ENCODE assay signal across 29 cellular contexts in the genomic region with DNA sequence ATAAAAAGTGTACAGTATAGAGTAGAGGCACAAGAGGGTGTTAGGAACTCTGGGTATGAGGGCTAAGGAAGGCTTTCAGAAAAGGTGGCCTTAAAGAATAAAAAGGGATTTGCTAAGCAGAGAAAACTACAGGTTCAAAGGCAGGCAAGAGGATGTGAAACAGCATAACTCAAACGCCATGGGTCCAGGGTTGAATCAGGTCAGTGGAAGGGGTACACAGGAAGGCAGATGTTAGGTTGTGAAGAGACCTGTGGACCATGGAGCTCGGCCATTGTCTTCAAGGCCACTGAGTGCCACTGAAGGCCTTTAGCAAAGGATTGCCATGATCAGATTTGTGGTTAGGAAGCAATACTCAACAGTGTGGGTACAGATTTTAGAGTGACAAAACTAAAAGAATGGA.
A peak's percentile ranks its signal among the peaks of the same experiment; 100 is the strongest.
DNase-seq lines count a peak whose midpoint lies in the region; ATAC-seq, FAIRE-seq and TF ChIP-seq lines count a peak whose summit lies in the region.
"Had no signal": no experiment of that assay in that cellular context is flagged by ENCODE, and none has a peak within 500 bp of the region (broad histone marks: within the 10 kb centered on the region; RNA-seq: fewer than 3 reads in every experiment).

No MANE protein-coding gene starts in this region.

- 53 to 56% methylated on average over 2 of the region's 2 CpGs for WGBS in body of pancreas, 2 donors

- peaks cover 63% of the 10 kb centered on the region for H3K4me1 Mint-ChIP-seq in endothelial cell (ENCODE audit: unreplicated experiment)
- H3K4me1 Mint-ChIP-seq: CD4-positive, alpha-beta memory T cell had no signal

- peaks cover 8% of the 10 kb centered on the region for H3K36me3 Mint-ChIP-seq in endothelial cell (ENCODE audit: low read depth, unreplicated experiment)
- H3K36me3 Mint-ChIP-seq: CD4-positive, alpha-beta memory T cell had no signal

- no peaks in the 10 kb centered on the region for H3K27me3 ChIP-seq in body of pancreas

- no peaks in the 10 kb centered on the region for H3K36me3 ChIP-seq in body of pancreas (replicated peaks in 1 of 2; ENCODE audit: insufficient read depth in 1 of 2, low read depth in 2 of 2)

- peak overlapping the region; percentile 29 for H3K4me3 Mint-ChIP-seq in endothelial cell (ENCODE audit: unreplicated experiment)
- H3K4me3 Mint-ChIP-seq: CD4-positive, alpha-beta memory T cell had no signal

- H3K9me3 Mint-ChIP-seq in endothelial cell (ENCODE audit: unreplicated experiment): no peaks in the 10 kb centered on the region

- no peak for FAIRE-seq in GM12891 (lab: Jason Lieb, UNC)
- peak; percentile 5 for FAIRE-seq in urothelium cell line (lab: Jason Lieb, UNC)
- no peak for FAIRE-seq in GM19239 (lab: Jason Lieb, UNC)
- FAIRE-seq: A549, HepG2 had no signal

- H3K9me3 ChIP-seq in body of pancreas: no peaks in the 10 kb centered on the region
- H3K9me3 ChIP-seq: A549 had no signal

- TF ChIP-seq CTCF in endothelial cell (IDR thresholded peaks at IDR 0.05; ENCODE audit: unreplicated experiment) (no peak), body of pancreas (IDR thresholded peaks at IDR 0.05) (no peak)

- DNase-seq in GM12891 (ENCODE audit: insufficient read length, low spot score) (no peak), OCI-M1 (lab: John Stamatoyannopoulos, UW) (peak; percentile 50), endothelial cell (ENCODE audit: low spot score) (no peak), urothelium cell line (ENCODE audit: low spot score) (no peak), body of pancreas (no peak), GM19239 (ENCODE audit: insufficient read length, low spot score) (no peak)
- DNase-seq: AML-193; C1 segment of cervical spinal cord; CD4-positive, alpha-beta memory T cell; COR-L47; DMS53; EL; GDM1; H7; Karpas-422; NCI-H1092 treated with DMSO at 0.1 percent for 48 hours; NCI-H1436; NCI-H187; NCI-H2081 treated with DMSO at 0.1 percent for 48 hours; NCI-H2171; NCI-H226; NCI-H510A; NCI-H69; PC-3; T-helper 1 cell had no signal

- peak overlapping the region; percentile 65 for H3K27ac Mint-ChIP-seq in endothelial cell (ENCODE audit: unreplicated experiment)

- TF ChIP-seq POLR2A in GM12891 (IDR thresholded peaks at IDR 0.05; ENCODE audit: low read depth, low read length) (no peak), body of pancreas (IDR thresholded peaks at IDR 0.05) (no peak)

- ATAC-seq in body of pancreas: no peak
- no peak for ATAC-seq in GM18517 (IDR thresholded peaks at IDR 0.05; ENCODE audit: unreplicated experiment)
- ATAC-seq: A549, HepG2, PC-3, Right ventricle myocardium inferior had no signal

- no peak overlapping the region for H3K4me3 ChIP-seq in body of pancreas
- H3K4me3 ChIP-seq: A549 had no signal

- intact Hi-C loops in body of pancreas (cut with DNase I): no loop called here

- H3K27ac ChIP-seq in body of pancreas: no peak overlapping the region
- H3K27ac ChIP-seq: A549 had no signal

- H3K4me1 ChIP-seq in body of pancreas: no peaks in the 10 kb centered on the region
- H3K4me1 ChIP-seq: A549 had no signal

- H3K27me3 Mint-ChIP-seq in endothelial cell (ENCODE audit: unreplicated experiment): peaks cover 5% of the 10 kb centered on the region

TF ChIP-seq in GM12891, 5 proteins besides CTCF, POLR2A, EP300 and RAD21:
- peak; percentile 31; the same call in 1 of the 2 replicates for TF ChIP-seq SPI1 (IDR thresholded peaks at IDR 0.05; ENCODE audit: low read depth, low read length)
- TF ChIP-seq POLR2AphosphoS5 (IDR thresholded peaks at IDR 0.05; ENCODE audit: low read depth, low read length): no peak
- no peak for TF ChIP-seq PAX5 (IDR thresholded peaks at IDR 0.05; ENCODE audit: insufficient read depth, low read length, severe bottlenecking)
